Comparison of ENCODE assay signal across 19 cellular contexts in the genomic region with DNA sequence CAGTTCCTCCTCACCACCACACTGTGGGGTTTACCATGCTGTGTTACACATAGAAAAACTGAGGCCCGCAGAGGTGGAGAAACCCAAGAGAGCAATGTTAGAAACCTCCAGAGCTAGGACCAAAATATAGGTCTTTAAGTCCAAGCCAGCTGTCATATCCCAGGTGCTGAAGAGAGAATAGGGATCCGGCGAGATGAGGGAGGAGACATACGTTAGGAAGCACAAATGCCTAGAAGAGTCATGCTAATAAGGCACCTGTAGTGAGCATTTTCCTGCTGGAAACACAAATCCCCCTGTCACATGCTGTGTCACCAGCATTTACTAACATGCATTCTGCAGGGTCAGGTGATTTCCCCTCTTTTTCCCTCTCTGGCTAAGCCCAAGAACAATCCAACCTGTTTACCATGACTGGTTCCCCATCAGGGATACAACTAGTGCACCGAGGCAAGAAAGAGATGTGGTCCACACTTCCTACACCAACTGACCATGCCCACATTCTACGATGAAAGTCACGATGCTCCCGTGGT.
DNase-seq lines count a peak whose midpoint lies in the region; ATAC-seq, FAIRE-seq and TF ChIP-seq lines count a peak whose summit lies in the region.
"Had no signal": no experiment of that assay in that cellular context is flagged by ENCODE, and none has a peak within 500 bp of the region (broad histone marks: within the 10 kb centered on the region; RNA-seq: fewer than 3 reads in every experiment).

No MANE protein-coding gene starts in this region.

- H3K27ac ChIP-seq in breast epithelium = peak overlapping the region; percentile 52 to 56
- H3K27ac ChIP-seq in foreskin keratinocyte = peak overlapping the region; percentile 89
- peak overlapping the region in 18 of 21 experiments; percentile 12 to 94 (median 78) for H3K27ac ChIP-seq in skin epidermis
- H3K27ac ChIP-seq: BLaER1 treated with 17β-estradiol and CSF1 and Interleukin-3, amounts not matched to agents 10 nM and 100 nM; SJSA1 had no signal

- TF ChIP-seq POLR2A in breast epithelium (IDR thresholded peaks at IDR 0.05) = no peak

- H3K36me3 ChIP-seq in H7 (replicated peaks; ENCODE audit: control insufficient read depth, insufficient read depth, low read length) (no peaks in the 10 kb centered on the region), breast epithelium (no peaks in the 10 kb centered on the region)
- H3K36me3 ChIP-seq: BLaER1 treated with 17β-estradiol and CSF1 and Interleukin-3, amounts not matched to agents 10 nM and 100 nM; SJSA1 had no signal

- ATAC-seq in foreskin keratinocyte = no peak
- ATAC-seq in GM21367 (IDR thresholded peaks at IDR 0.05; ENCODE audit: unreplicated experiment) = no peak
- no peak for ATAC-seq in HG03439 (IDR thresholded peaks at IDR 0.05; ENCODE audit: unreplicated experiment)
- no peak for ATAC-seq in Right ventricle myocardium superior (ENCODE audit: poor library complexity)
- ATAC-seq: CD8-positive, alpha-beta T cell; GM12878; Panc1 had no signal

- peaks cover 0 to 7% of the 10 kb centered on the region in 2 donors for H3K4me1 ChIP-seq in breast epithelium
- H3K4me1 ChIP-seq in foreskin keratinocyte = peaks cover 75% of the 10 kb centered on the region

- no peak for TF ChIP-seq CTCF in breast epithelium (IDR thresholded peaks at IDR 0.05)
- TF ChIP-seq CTCF in foreskin keratinocyte (conservative IDR thresholded peaks at IDR 0.05) = no peak

- H3K4me3 ChIP-seq in H7 (ENCODE audit: insufficient read depth, low read depth, low read length) (no peak overlapping the region), breast epithelium (no peak overlapping the region), skin epidermis (no peak overlapping the region)
- H3K4me3 ChIP-seq: BLaER1 treated with 17β-estradiol and CSF1 and Interleukin-3, amounts not matched to agents 10 nM and 100 nM; GM12878; SJSA1 had no signal

- no peak for FAIRE-seq in frontal cortex (lab: Jason Lieb, UNC)
- FAIRE-seq: GM12878 had no signal

- H3K27me3 ChIP-seq in H7 (ENCODE audit: control insufficient read depth, insufficient read depth, low read length) (peaks cover 11% of the 10 kb centered on the region), breast epithelium (no peaks in the 10 kb centered on the region), foreskin keratinocyte (no peaks in the 10 kb centered on the region)
- H3K27me3 ChIP-seq: BLaER1 treated with 17β-estradiol and CSF1 and Interleukin-3, amounts not matched to agents 10 nM and 100 nM; SJSA1 had no signal

- peak; percentile 48 for DNase-seq in H7
- DNase-seq in breast epithelium (ENCODE audit: low spot score in 2 of 2) = no peak
- no peak for DNase-seq in foreskin keratinocyte
- DNase-seq in frontal cortex (ENCODE audit: low spot score in 2 of 2) = no peak
- DNase-seq in Right ventricle myocardium superior = no peak
- DNase-seq: 8988T; CD8-positive, alpha-beta T cell; DND-41; Karpas-422; NCI-H1436 treated with DMSO at 0.1 percent for 48 hours; NCI-H1930; NCI-H69 had no signal

- no peaks in the 10 kb centered on the region for H3K9me3 ChIP-seq in breast epithelium
- H3K9me3 ChIP-seq: BLaER1 treated with 17β-estradiol and CSF1 and Interleukin-3, amounts not matched to agents 10 nM and 100 nM; SJSA1 had no signal

- intact Hi-C loops in breast epithelium (cut with DNase I; ENCODE audit: low total_unique reads) (no loop called here), Right ventricle myocardium superior (cut with DNase I) (no loop called here)
